In the genomic region with DNA sequence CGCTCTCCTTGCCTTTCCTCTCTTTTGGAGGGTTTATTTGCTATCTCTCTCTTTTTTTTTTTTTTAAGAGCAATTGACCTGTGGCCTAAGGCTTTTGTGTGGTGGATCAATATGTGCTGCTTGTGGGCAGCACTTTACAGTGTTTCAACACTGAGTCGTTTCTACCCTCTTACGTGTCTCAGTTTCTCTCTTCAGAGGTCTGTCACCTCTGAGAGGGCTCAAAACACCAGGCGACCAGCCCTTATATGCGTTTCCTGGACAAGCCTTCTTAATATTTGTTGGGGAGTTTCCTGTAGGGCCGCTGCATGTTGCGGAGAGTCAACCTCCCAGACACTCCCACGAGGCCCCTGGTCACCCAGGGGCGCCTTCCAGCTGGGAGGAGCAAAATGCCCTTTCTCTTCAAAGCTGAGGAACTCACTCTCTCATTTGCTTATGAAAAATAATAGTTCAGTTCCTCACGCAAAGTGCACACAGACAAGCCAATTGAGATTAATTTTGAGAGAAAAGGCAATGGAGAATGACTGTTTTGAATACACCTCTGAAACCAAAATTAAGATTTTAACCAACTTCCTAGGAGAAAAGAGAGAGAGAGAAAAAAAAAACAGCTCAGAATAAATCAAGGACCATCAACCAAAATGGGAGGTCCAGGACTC, we compare ENCODE assay signal across 11 cellular contexts.
DNase-seq lines count a peak whose midpoint lies in the region; ATAC-seq, FAIRE-seq and TF ChIP-seq lines count a peak whose summit lies in the region.
"Had no signal": no experiment of that assay in that cellular context is flagged by ENCODE, and none has a peak within 500 bp of the region (broad histone marks: within the 10 kb centered on the region; RNA-seq: fewer than 3 reads in every experiment).

No MANE protein-coding gene starts in this region.

- no peak for TF ChIP-seq POLR2A in H54 (IDR thresholded peaks at IDR 0.05; ENCODE audit: low read depth, low read length)

- POLR2A ChIA-PET in activated CD8-positive, alpha-beta T cell treated with anti-CD3 and anti-CD28 coated beads, Interleukin-2, amount 10 ng/mL, durations not matched to agents 7 days and 5 days (lab: Charles Lee) = no interaction called here

- FAIRE-seq in H54 (lab: Jason Lieb, UNC) = no peak

- no peaks in the 10 kb centered on the region for H3K9me3 Mint-ChIP-seq in activated naive CD8-positive, alpha-beta T cell treated with anti-CD3 and anti-CD28 coated beads, Interleukin-2, amount 50 U/mL, for 24 hours
- H3K9me3 Mint-ChIP-seq in activated naive CD8-positive, alpha-beta T cell treated with anti-CD3 and anti-CD28 coated beads for 36 hours = no peaks in the 10 kb centered on the region
- H3K9me3 Mint-ChIP-seq in stimulated activated memory B cell treated with anti-CD40 and anti-IgM and Interleukin-4, amounts not matched to agents 10 μg/mL and 1 μg/mL and 100 μg/mL, for 72 hours = no peaks in the 10 kb centered on the region
- no peaks in the 10 kb centered on the region for H3K9me3 Mint-ChIP-seq in activated CD8-positive, alpha-beta T cell treated with anti-CD3 and anti-CD28 coated beads, Interleukin-2, amount 10 ng/mL, durations not matched to agents 7 days and 5 days (ENCODE audit: insufficient read depth)

- no peak for DNase-seq in activated naive CD8-positive, alpha-beta T cell treated with anti-CD3 and anti-CD28 coated beads, Interleukin-2, amount 50 U/mL, for 24 hours
- no peak for DNase-seq in activated naive CD8-positive, alpha-beta T cell treated with anti-CD3 and anti-CD28 coated beads for 36 hours
- no peak for DNase-seq in DMS 273 (lab: John Stamatoyannopoulos, UW; ENCODE audit: unreplicated experiment)
- no peak for DNase-seq in H54 (ENCODE audit: insufficient read length, low spot score)
- DNase-seq in activated CD8-positive, alpha-beta T cell treated with anti-CD3 and anti-CD28 coated beads, Interleukin-2, amount 10 ng/mL, durations not matched to agents 7 days and 5 days = no peak
- DNase-seq: activated CD4-positive, alpha-beta T cell treated with anti-CD3 and anti-CD28 coated beads, Interleukin-2, amount 50 U/mL, for 1 hour; amniotic stem cell; stimulated activated CD4-positive, alpha-beta T cell treated with anti-CD3 and anti-CD28 coated beads, Interleukin-15, amount 100 ng/mL, for 24 hours had no signal

- H3K27ac Mint-ChIP-seq in activated naive CD8-positive, alpha-beta T cell treated with anti-CD3 and anti-CD28 coated beads, Interleukin-2, amount 50 U/mL, for 24 hours = no peak overlapping the region
- H3K27ac Mint-ChIP-seq in activated naive CD8-positive, alpha-beta T cell treated with anti-CD3 and anti-CD28 coated beads for 36 hours = no peak overlapping the region
- peak overlapping the region; percentile 98 for H3K27ac Mint-ChIP-seq in stimulated activated memory B cell treated with anti-CD40 and anti-IgM and Interleukin-4, amounts not matched to agents 10 μg/mL and 1 μg/mL and 100 μg/mL, for 72 hours
- no peak overlapping the region for H3K27ac Mint-ChIP-seq in activated CD8-positive, alpha-beta T cell treated with anti-CD3 and anti-CD28 coated beads, Interleukin-2, amount 10 ng/mL, durations not matched to agents 7 days and 5 days

- CTCF ChIA-PET in activated CD8-positive, alpha-beta T cell treated with anti-CD3 and anti-CD28 coated beads, Interleukin-2, amount 10 ng/mL, durations not matched to agents 7 days and 5 days (lab: Charles Lee) = no interaction called here

- ATAC-seq in activated naive CD8-positive, alpha-beta T cell treated with anti-CD3 and anti-CD28 coated beads, Interleukin-2, amount 50 U/mL, for 24 hours = peak; percentile 28
- ATAC-seq in HG02623 (IDR thresholded peaks at IDR 0.05; ENCODE audit: unreplicated experiment) (peak; percentile 86), HG03520 (IDR thresholded peaks at IDR 0.05; ENCODE audit: unreplicated experiment) (peak; percentile 79)
- peak; percentile 95 for ATAC-seq in stimulated activated memory B cell treated with anti-CD40 and anti-IgM and Interleukin-4, amounts not matched to agents 10 μg/mL and 1 μg/mL and 100 μg/mL, for 72 hours
- ATAC-seq in activated CD8-positive, alpha-beta T cell treated with anti-CD3 and anti-CD28 coated beads, Interleukin-2, amount 10 ng/mL, durations not matched to agents 7 days and 5 days = no peak

- no peaks in the 10 kb centered on the region for H3K27me3 Mint-ChIP-seq in activated naive CD8-positive, alpha-beta T cell treated with anti-CD3 and anti-CD28 coated beads, Interleukin-2, amount 50 U/mL, for 24 hours
- no peaks in the 10 kb centered on the region for H3K27me3 Mint-ChIP-seq in activated naive CD8-positive, alpha-beta T cell treated with anti-CD3 and anti-CD28 coated beads for 36 hours
- H3K27me3 Mint-ChIP-seq in stimulated activated memory B cell treated with anti-CD40 and anti-IgM and Interleukin-4, amounts not matched to agents 10 μg/mL and 1 μg/mL and 100 μg/mL, for 72 hours = no peaks in the 10 kb centered on the region
- H3K27me3 Mint-ChIP-seq in activated CD8-positive, alpha-beta T cell treated with anti-CD3 and anti-CD28 coated beads, Interleukin-2, amount 10 ng/mL, durations not matched to agents 7 days and 5 days (ENCODE audit: low read depth) = no peaks in the 10 kb centered on the region

- H3K36me3 Mint-ChIP-seq in activated naive CD8-positive, alpha-beta T cell treated with anti-CD3 and anti-CD28 coated beads, Interleukin-2, amount 50 U/mL, for 24 hours (ENCODE audit: low read depth) = peaks cover 2% of the 10 kb centered on the region
- peaks cover 2% of the 10 kb centered on the region for H3K36me3 Mint-ChIP-seq in activated naive CD8-positive, alpha-beta T cell treated with anti-CD3 and anti-CD28 coated beads for 36 hours
- H3K36me3 Mint-ChIP-seq in stimulated activated memory B cell treated with anti-CD40 and anti-IgM and Interleukin-4, amounts not matched to agents 10 μg/mL and 1 μg/mL and 100 μg/mL, for 72 hours = peaks cover 7% of the 10 kb centered on the region
- H3K36me3 Mint-ChIP-seq in activated CD8-positive, alpha-beta T cell treated with anti-CD3 and anti-CD28 coated beads, Interleukin-2, amount 10 ng/mL, durations not matched to agents 7 days and 5 days (ENCODE audit: low read depth) = no peaks in the 10 kb centered on the region

- peaks cover 10% of the 10 kb centered on the region for H3K4me1 Mint-ChIP-seq in activated naive CD8-positive, alpha-beta T cell treated with anti-CD3 and anti-CD28 coated beads, Interleukin-2, amount 50 U/mL, for 24 hours
- peaks cover 2% of the 10 kb centered on the region for H3K4me1 Mint-ChIP-seq in activated naive CD8-positive, alpha-beta T cell treated with anti-CD3 and anti-CD28 coated beads for 36 hours
- peaks cover 46% of the 10 kb centered on the region for H3K4me1 Mint-ChIP-seq in stimulated activated memory B cell treated with anti-CD40 and anti-IgM and Interleukin-4, amounts not matched to agents 10 μg/mL and 1 μg/mL and 100 μg/mL, for 72 hours
- no peaks in the 10 kb centered on the region for H3K4me1 Mint-ChIP-seq in activated CD8-positive, alpha-beta T cell treated with anti-CD3 and anti-CD28 coated beads, Interleukin-2, amount 10 ng/mL, durations not matched to agents 7 days and 5 days (ENCODE audit: low read depth)

- H3K4me3 Mint-ChIP-seq in activated naive CD8-positive, alpha-beta T cell treated with anti-CD3 and anti-CD28 coated beads, Interleukin-2, amount 50 U/mL, for 24 hours = no peak overlapping the region
- H3K4me3 Mint-ChIP-seq in activated naive CD8-positive, alpha-beta T cell treated with anti-CD3 and anti-CD28 coated beads for 36 hours = no peak overlapping the region
- H3K4me3 Mint-ChIP-seq in stimulated activated memory B cell treated with anti-CD40 and anti-IgM and Interleukin-4, amounts not matched to agents 10 μg/mL and 1 μg/mL and 100 μg/mL, for 72 hours = peak overlapping the region; percentile 79
- H3K4me3 Mint-ChIP-seq in activated CD8-positive, alpha-beta T cell treated with anti-CD3 and anti-CD28 coated beads, Interleukin-2, amount 10 ng/mL, durations not matched to agents 7 days and 5 days = no peak overlapping the region
